ENCODE assay signal across 8 cellular contexts in genomic region chr3:48016336-48016973, GRCh38. TPM values are rescaled to one million over a fixed set of nuclear protein-coding genes. Genes with fewer than 3 reads are reported as not detected.
A peak's percentile ranks its signal among the peaks of the same experiment; 100 is the strongest.
DNase-seq lines count a peak whose midpoint lies in the region; ATAC-seq and TF ChIP-seq lines count a peak whose summit lies in the region.

Gene MAP4 (minus strand): TSS chr3:48016416. CDS start chr3:47998860, 17,556 bp downstream.

- POLR2A ChIA-PET in activated CD4-positive, alpha-beta memory T cell treated with anti-CD3 and anti-CD28 coated beads for 36 hours (lab: Charles Lee): no interaction called here

- H3K27me3 Mint-ChIP-seq in activated CD4-positive, alpha-beta memory T cell treated with anti-CD3 and anti-CD28 coated beads for 36 hours: no peaks in the 10 kb centered on the region
- H3K27me3 Mint-ChIP-seq in glutamatergic neuron (ENCODE audit: unreplicated experiment): no peaks in the 10 kb centered on the region

- no peak within 1 kb of the TSS for H3K27ac Mint-ChIP-seq in activated CD4-positive, alpha-beta memory T cell treated with anti-CD3 and anti-CD28 coated beads for 36 hours
- no peak within 1 kb of the TSS for H3K27ac Mint-ChIP-seq in glutamatergic neuron (ENCODE audit: unreplicated experiment)

- DNase-seq in HT-29 (ENCODE audit: low spot score) (peak; percentile 3), glutamatergic neuron (no peak), renal cortical epithelial cell (ENCODE audit: low read depth) (peak; percentile 34), NCI-H82 (lab: John Stamatoyannopoulos, UW) (no peak), cortex of kidney (lab: John Stamatoyannopoulos, UW) (no peak)
- DNase-seq in activated CD4-positive, alpha-beta memory T cell treated with anti-CD3 and anti-CD28 coated beads for 36 hours: no peak

- no peak for TF ChIP-seq CTCF in glutamatergic neuron (IDR thresholded peaks at IDR 0.05; ENCODE audit: partially characterized antibody, unreplicated experiment)

- ATAC-seq in GM21447 (IDR thresholded peaks at IDR 0.05; ENCODE audit: unreplicated experiment): no peak
- ATAC-seq in HG03095 (IDR thresholded peaks at IDR 0.05; ENCODE audit: unreplicated experiment): no peak

- intact Hi-C loops in activated CD4-positive, alpha-beta memory T cell treated with anti-CD3 and anti-CD28 coated beads for 36 hours (cut with micrococcal nuclease): no loop called here

- no peak within 1 kb of the TSS for H3K4me3 Mint-ChIP-seq in activated CD4-positive, alpha-beta memory T cell treated with anti-CD3 and anti-CD28 coated beads for 36 hours
- no peak within 1 kb of the TSS for H3K4me3 Mint-ChIP-seq in glutamatergic neuron (ENCODE audit: unreplicated experiment)

- CTCF ChIA-PET in activated CD4-positive, alpha-beta memory T cell treated with anti-CD3 and anti-CD28 coated beads for 36 hours (lab: Charles Lee): no interaction called here

- H3K9me3 Mint-ChIP-seq in activated CD4-positive, alpha-beta memory T cell treated with anti-CD3 and anti-CD28 coated beads for 36 hours: no peaks in the 10 kb centered on the region
- H3K9me3 Mint-ChIP-seq in glutamatergic neuron (ENCODE audit: unreplicated experiment): peaks cover 3% of the 10 kb centered on the region

- H3K36me3 Mint-ChIP-seq in activated CD4-positive, alpha-beta memory T cell treated with anti-CD3 and anti-CD28 coated beads for 36 hours: no peaks in the 10 kb centered on the region
- no peaks in the 10 kb centered on the region for H3K36me3 Mint-ChIP-seq in glutamatergic neuron (ENCODE audit: unreplicated experiment)

- peaks cover 40% of the 10 kb centered on the region for H3K4me1 Mint-ChIP-seq in activated CD4-positive, alpha-beta memory T cell treated with anti-CD3 and anti-CD28 coated beads for 36 hours (ENCODE audit: low read depth)
- peaks cover 6% of the 10 kb centered on the region for H3K4me1 Mint-ChIP-seq in glutamatergic neuron (ENCODE audit: low read depth, unreplicated experiment)

RNA-seq across cellular contexts. Expression of gene MAP4, which starts in this region (rescaled TPM):
- 44.5 and 45.7 TPM in 2 replicates for total RNA-seq in HT-29 (2014; rRNA removed; shearing (Covaris generic))
- total RNA-seq in activated CD4-positive, alpha-beta memory T cell treated with anti-CD3 and anti-CD28 coated beads for 36 hours: 100 to 1,000 TPM; 114 to 116 TPM
- total RNA-seq in glutamatergic neuron (ENCODE audit: unreplicated experiment) (319 TPM), renal cortical epithelial cell (68.1 and 192 TPM in 2 replicates)

Comparison
In these comparisons a context has a peak if more than half of its experiments do, and no peak if none do; other contexts are left out.
1. DNase-seq: peak in HT-29 (single experiment) and renal cortical epithelial cell (single experiment); none in activated CD4-positive, alpha-beta memory T cell treated with anti-CD3 and anti-CD28 coated beads for 36 hours (single experiment), glutamatergic neuron (single experiment), NCI-H82 (single experiment) and cortex of kidney (single experiment).